10 cellular contexts compared by ENCODE assay signal in genomic region chr7:47670738-47671137, GRCh38.
DNase-seq lines count a peak whose midpoint lies in the region; ATAC-seq lines count a peak whose summit lies in the region.
"Had no signal": no experiment of that assay in that cellular context is flagged by ENCODE, and none has a peak within 500 bp of the region (broad histone marks: within the 10 kb centered on the region; RNA-seq: fewer than 3 reads in every experiment).

No MANE protein-coding gene starts in this region.

- ATAC-seq in GM18873 (IDR thresholded peaks at IDR 0.05; ENCODE audit: low FRiP score, unreplicated experiment) (peak; percentile 93), GM21786 (IDR thresholded peaks at IDR 0.05; ENCODE audit: unreplicated experiment) (peak; percentile 78), HG03520 (IDR thresholded peaks at IDR 0.05; ENCODE audit: unreplicated experiment) (peak; percentile 77)

- peak overlapping the region; percentile 26 to 81 for H3K27ac ChIP-seq in mucosa of rectum (ENCODE audit: low read depth in 2 of 2, low read length in 2 of 2)

- DNase-seq in posterior vena cava (ENCODE audit: low spot score) (no peak), DMS53 treated with DMSO at 0.1 percent for 48 hours (lab: John Stamatoyannopoulos, UW; ENCODE audit: unreplicated experiment) (no peak), hepatic stellate cell (ENCODE audit: low spot score) (no peak), nucleus accumbens (lab: John Stamatoyannopoulos, UW) (no peak)
- DNase-seq: effector CD4-positive, alpha-beta T cell; kidney had no signal

- no peaks in the 10 kb centered on the region for H3K27me3 ChIP-seq in mucosa of rectum (ENCODE audit: control insufficient read depth in 2 of 2, insufficient read depth in 2 of 2, low read length in 2 of 2)

- intact Hi-C loops in posterior vena cava (cut with DNase I): no loop called here

- no peaks in the 10 kb centered on the region for H3K9me3 ChIP-seq in mucosa of rectum (ENCODE audit: control insufficient read depth in 2 of 2, low read length in 2 of 2)

- no peaks in the 10 kb centered on the region for H3K36me3 ChIP-seq in mucosa of rectum (ENCODE audit: control insufficient read depth in 2 of 2, insufficient read depth in 2 of 2, low read length in 2 of 2)

- H3K9ac ChIP-seq in mucosa of rectum (ENCODE audit: low read depth in 1 of 2, low read length in 2 of 2): no peak overlapping the region

- H3K4me1 ChIP-seq in mucosa of rectum (ENCODE audit: control insufficient read depth in 2 of 2, insufficient read depth in 2 of 2, low read length in 2 of 2): peaks cover 0 to 7% of the 10 kb centered on the region in 2 donors

- no peak overlapping the region for H3K4me3 ChIP-seq in mucosa of rectum (ENCODE audit: low read length in 2 of 2)
